Comparison of ENCODE assay signal across 11 cellular contexts in the genomic region with DNA sequence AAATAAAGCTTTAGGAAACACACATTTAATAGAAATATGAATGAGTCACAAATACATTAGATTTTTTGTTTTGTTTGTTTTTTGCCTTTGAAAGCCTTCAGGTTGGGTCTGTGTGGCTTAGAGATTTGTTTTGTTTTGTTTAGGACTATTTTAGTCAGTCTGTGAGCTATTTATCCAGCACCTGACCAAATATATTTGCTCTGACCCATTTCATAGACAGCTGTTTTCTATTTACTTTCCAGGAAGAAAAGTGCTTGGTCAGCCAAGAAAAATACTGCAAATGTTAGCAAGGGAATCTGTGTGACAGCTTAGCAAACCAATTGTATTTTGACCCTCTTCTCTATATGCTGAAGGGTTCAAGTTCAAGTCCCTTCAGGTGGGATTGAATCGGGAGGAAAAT.
DNase-seq lines count a peak whose midpoint lies in the region; ATAC-seq and TF ChIP-seq lines count a peak whose summit lies in the region.
"Had no signal": no experiment of that assay in that cellular context is flagged by ENCODE, and none has a peak within 500 bp of the region (broad histone marks: within the 10 kb centered on the region; RNA-seq: fewer than 3 reads in every experiment).

No MANE protein-coding gene starts in this region.

- ATAC-seq in HG02938 (IDR thresholded peaks at IDR 0.05; ENCODE audit: unreplicated experiment), result no peak

- CTCF ChIA-PET in GM10248 (lab: Yijun Ruan, JAX), result interaction anchor here (1.1 to 1.9 kb wide), 2 partner anchors 9 to 10 kb away, joined by 3 to 6 read pairs; no protein-coding TSS in a partner anchor

- POLR2A ChIA-PET in GM10248 (lab: Yijun Ruan, JAX), result no interaction called here

- no peak for TF ChIP-seq CTCF in GM10248 (IDR thresholded peaks at IDR 0.05; ENCODE audit: control extremely low read depth, extremely low read depth, low read depth, missing control alignments)

- intact Hi-C loops in head of caudate nucleus (cut with DNase I), result no loop called here

- DNase-seq in GM03348 (ENCODE audit: low spot score), result peak; percentile 50
- peak; percentile 57 for DNase-seq in NCI-H2029 treated with DMSO at 0.1 percent for 48 hours (lab: John Stamatoyannopoulos, UW)
- DNase-seq in astrocyte of the hippocampus (ENCODE audit: low read depth, low spot score), result peak; percentile 37
- peak; percentile 46 for DNase-seq in left kidney (ENCODE audit: low read depth, low spot score)
- DNase-seq in COLO829 (ENCODE audit: low spot score), result no peak
- DNase-seq in GM10248 (ENCODE audit: extremely low spot score), result no peak
- DNase-seq in head of caudate nucleus, result no peak
- DNase-seq: activated T-cell treated with anti-CD3 and anti-CD28 coated beads, Interleukin-2, amount 50 U/mL, for 1 hour; effector memory CD4-positive, alpha-beta T cell; spleen had no signal

Comparison
In these comparisons a context has a peak if more than half of its experiments do, and no peak if none do; other contexts are left out.
1. DNase-seq: peak in GM03348 (single experiment), NCI-H2029 treated with DMSO at 0.1 percent for 48 hours (single experiment), astrocyte of the hippocampus (single experiment) and left kidney (single experiment); none in COLO829 (single experiment), GM10248 (single experiment) and head of caudate nucleus (0 of 42).